ENCODE assay signal across 1 cellular context in the genomic region with DNA sequence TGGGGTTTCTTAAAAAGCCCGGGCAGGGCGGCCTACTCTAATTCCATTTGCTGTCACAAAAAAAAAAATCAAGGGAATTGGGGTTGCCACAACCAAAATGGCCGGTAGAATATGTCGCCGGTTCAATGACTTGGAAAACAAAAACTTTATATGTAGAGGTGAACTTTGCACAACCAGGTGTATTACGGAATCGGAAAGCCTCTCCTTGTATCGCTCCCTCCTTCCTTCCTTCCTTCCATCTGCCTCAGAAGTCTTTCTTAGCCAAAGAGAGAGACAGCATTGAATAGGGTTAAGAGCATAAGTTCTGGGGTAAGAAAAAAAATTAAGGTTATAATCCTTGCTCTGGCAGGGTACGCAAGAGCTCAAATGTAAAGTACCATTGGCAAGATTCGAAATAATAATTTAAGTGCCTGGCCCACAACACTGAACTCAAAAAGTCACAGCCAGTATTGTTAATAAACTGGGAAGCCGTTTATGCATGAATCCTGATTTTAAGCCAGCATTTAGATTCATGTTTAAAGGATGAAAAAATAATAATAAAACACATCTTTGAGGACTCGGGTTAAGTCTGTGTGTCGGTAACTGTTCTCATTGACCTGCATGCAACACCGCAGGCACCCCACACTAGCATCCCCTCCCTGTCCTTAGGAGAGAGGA.
TF ChIP-seq lines count a peak whose summit lies in the region.

No MANE protein-coding gene starts in this region.

TF ChIP-seq in GM12878, 131 proteins besides CTCF, POLR2A, EP300 and RAD21 (continued from another document and continues in another):
- TF ChIP-seq, protein P1, sequence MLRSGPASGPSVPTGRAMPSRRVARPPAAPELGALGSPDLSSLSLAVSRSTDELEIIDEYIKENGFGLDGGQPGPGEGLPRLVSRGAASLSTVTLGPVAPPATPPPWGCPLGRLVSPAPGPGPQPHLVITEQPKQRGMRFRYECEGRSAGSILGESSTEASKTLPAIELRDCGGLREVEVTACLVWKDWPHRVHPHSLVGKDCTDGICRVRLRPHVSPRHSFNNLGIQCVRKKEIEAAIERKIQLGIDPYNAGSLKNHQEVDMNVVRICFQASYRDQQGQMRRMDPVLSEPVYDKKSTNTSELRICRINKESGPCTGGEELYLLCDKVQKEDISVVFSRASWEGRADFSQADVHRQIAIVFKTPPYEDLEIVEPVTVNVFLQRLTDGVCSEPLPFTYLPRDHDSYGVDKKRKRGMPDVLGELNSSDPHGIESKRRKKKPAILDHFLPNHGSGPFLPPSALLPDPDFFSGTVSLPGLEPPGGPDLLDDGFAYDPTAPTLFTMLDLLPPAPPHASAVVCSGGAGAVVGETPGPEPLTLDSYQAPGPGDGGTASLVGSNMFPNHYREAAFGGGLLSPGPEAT (IDR thresholded peaks at IDR 0.05; ENCODE audit: low read depth): 0 out of 2 replicates have a peak, but pooled peaks have one; percentile 5
- TF ChIP-seq, protein P2, sequence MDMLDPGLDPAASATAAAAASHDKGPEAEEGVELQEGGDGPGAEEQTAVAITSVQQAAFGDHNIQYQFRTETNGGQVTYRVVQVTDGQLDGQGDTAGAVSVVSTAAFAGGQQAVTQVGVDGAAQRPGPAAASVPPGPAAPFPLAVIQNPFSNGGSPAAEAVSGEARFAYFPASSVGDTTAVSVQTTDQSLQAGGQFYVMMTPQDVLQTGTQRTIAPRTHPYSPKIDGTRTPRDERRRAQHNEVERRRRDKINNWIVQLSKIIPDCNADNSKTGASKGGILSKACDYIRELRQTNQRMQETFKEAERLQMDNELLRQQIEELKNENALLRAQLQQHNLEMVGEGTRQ (IDR thresholded peaks at IDR 0.05; ENCODE audit: borderline replicate concordance, low read depth, low read length): no peak
- TF ChIP-seq SPI1 (IDR thresholded peaks at IDR 0.05; ENCODE audit: borderline replicate concordance, insufficient read depth, low read depth, low read length): no peak
- TF ChIP-seq FOS (IDR thresholded peaks at IDR 0.05; ENCODE audit: borderline replicate concordance, extremely low read depth, insufficient read length): no peak
- no peak for TF ChIP-seq SRF (IDR thresholded peaks at IDR 0.05; ENCODE audit: low read depth in 2 of 2, low read length in 2 of 2)
- TF ChIP-seq MTA3 (IDR thresholded peaks at IDR 0.05; ENCODE audit: borderline replicate concordance, low read length): no peak
- TF ChIP-seq, protein P3, sequence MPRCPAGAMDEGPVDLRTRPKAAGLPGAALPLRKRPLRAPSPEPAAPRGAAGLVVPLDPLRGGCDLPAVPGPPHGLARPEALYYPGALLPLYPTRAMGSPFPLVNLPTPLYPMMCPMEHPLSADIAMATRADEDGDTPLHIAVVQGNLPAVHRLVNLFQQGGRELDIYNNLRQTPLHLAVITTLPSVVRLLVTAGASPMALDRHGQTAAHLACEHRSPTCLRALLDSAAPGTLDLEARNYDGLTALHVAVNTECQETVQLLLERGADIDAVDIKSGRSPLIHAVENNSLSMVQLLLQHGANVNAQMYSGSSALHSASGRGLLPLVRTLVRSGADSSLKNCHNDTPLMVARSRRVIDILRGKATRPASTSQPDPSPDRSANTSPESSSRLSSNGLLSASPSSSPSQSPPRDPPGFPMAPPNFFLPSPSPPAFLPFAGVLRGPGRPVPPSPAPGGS (IDR thresholded peaks at IDR 0.05; ENCODE audit: borderline replicate concordance, insufficient read depth, low read depth, low read length, poor library complexity, severe bottlenecking): no peak
- TF ChIP-seq, protein P4, sequence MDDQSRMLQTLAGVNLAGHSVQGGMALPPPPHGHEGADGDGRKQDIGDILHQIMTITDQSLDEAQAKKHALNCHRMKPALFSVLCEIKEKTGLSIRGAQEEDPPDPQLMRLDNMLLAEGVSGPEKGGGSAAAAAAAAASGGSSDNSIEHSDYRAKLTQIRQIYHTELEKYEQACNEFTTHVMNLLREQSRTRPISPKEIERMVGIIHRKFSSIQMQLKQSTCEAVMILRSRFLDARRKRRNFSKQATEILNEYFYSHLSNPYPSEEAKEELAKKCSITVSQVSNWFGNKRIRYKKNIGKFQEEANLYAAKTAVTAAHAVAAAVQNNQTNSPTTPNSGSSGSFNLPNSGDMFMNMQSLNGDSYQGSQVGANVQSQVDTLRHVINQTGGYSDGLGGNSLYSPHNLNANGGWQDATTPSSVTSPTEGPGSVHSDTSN (IDR thresholded peaks at IDR 0.05; ENCODE audit: insufficient replicate concordance, low read depth, low read length): no peak
- TF ChIP-seq FOXK2 (IDR thresholded peaks at IDR 0.05): no peak
- no peak for TF ChIP-seq SIN3A (IDR thresholded peaks at IDR 0.05; ENCODE audit: low read depth, low read length)
- no peak for TF ChIP-seq FOXM1 (IDR thresholded peaks at IDR 0.05; ENCODE audit: low read depth, low read length)
- TF ChIP-seq, protein P5, sequence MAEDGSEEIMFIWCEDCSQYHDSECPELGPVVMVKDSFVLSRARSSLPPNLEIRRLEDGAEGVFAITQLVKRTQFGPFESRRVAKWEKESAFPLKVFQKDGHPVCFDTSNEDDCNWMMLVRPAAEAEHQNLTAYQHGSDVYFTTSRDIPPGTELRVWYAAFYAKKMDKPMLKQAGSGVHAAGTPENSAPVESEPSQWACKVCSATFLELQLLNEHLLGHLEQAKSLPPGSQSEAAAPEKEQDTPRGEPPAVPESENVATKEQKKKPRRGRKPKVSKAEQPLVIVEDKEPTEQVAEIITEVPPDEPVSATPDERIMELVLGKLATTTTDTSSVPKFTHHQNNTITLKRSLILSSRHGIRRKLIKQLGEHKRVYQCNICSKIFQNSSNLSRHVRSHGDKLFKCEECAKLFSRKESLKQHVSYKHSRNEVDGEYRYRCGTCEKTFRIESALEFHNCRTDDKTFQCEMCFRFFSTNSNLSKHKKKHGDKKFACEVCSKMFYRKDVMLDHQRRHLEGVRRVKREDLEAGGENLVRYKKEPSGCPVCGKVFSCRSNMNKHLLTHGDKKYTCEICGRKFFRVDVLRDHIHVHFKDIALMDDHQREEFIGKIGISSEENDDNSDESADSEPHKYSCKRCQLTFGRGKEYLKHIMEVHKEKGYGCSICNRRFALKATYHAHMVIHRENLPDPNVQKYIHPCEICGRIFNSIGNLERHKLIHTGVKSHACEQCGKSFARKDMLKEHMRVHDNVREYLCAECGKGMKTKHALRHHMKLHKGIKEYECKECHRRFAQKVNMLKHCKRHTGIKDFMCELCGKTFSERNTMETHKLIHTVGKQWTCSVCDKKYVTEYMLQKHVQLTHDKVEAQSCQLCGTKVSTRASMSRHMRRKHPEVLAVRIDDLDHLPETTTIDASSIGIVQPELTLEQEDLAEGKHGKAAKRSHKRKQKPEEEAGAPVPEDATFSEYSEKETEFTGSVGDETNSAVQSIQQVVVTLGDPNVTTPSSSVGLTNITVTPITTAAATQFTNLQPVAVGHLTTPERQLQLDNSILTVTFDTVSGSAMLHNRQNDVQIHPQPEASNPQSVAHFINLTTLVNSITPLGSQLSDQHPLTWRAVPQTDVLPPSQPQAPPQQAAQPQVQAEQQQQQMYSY (CRISPR knock-in tag; IDR thresholded peaks at IDR 0.05): no peak
- TF ChIP-seq RCOR1 (conservative IDR thresholded peaks at IDR 0.05; ENCODE audit: low read depth, low read length): no peak
- TF ChIP-seq, protein P6, sequence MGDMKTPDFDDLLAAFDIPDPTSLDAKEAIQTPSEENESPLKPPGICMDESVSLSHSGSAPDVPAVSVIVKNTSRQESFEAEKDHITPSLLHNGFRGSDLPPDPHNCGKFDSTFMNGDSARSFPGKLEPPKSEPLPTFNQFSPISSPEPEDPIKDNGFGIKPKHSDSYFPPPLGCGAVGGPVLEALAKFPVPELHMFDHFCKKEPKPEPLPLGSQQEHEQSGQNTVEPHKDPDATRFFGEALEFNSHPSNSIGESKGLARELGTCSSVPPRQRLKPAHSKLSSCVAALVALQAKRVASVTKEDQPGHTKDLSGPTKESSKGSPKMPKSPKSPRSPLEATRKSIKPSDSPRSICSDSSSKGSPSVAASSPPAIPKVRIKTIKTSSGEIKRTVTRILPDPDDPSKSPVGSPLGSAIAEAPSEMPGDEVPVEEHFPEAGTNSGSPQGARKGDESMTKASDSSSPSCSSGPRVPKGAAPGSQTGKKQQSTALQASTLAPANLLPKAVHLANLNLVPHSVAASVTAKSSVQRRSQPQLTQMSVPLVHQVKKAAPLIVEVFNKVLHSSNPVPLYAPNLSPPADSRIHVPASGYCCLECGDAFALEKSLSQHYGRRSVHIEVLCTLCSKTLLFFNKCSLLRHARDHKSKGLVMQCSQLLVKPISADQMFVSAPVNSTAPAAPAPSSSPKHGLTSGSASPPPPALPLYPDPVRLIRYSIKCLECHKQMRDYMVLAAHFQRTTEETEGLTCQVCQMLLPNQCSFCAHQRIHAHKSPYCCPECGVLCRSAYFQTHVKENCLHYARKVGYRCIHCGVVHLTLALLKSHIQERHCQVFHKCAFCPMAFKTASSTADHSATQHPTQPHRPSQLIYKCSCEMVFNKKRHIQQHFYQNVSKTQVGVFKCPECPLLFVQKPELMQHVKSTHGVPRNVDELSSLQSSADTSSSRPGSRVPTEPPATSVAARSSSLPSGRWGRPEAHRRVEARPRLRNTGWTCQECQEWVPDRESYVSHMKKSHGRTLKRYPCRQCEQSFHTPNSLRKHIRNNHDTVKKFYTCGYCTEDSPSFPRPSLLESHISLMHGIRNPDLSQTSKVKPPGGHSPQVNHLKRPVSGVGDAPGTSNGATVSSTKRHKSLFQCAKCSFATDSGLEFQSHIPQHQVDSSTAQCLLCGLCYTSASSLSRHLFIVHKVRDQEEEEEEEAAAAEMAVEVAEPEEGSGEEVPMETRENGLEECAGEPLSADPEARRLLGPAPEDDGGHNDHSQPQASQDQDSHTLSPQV (IDR thresholded peaks at IDR 0.05): peak; percentile 99
- no peak for TF ChIP-seq MTA2 (IDR thresholded peaks at IDR 0.05; ENCODE audit: low read depth)
- TF ChIP-seq NR2C1 (IDR thresholded peaks at IDR 0.05): peak; percentile 91
- TF ChIP-seq NFXL1 (IDR thresholded peaks at IDR 0.05; ENCODE audit: borderline replicate concordance): no peak
- no peak for TF ChIP-seq SREBF2 (IDR thresholded peaks at IDR 0.05; ENCODE audit: low read length)
- TF ChIP-seq, protein P7, sequence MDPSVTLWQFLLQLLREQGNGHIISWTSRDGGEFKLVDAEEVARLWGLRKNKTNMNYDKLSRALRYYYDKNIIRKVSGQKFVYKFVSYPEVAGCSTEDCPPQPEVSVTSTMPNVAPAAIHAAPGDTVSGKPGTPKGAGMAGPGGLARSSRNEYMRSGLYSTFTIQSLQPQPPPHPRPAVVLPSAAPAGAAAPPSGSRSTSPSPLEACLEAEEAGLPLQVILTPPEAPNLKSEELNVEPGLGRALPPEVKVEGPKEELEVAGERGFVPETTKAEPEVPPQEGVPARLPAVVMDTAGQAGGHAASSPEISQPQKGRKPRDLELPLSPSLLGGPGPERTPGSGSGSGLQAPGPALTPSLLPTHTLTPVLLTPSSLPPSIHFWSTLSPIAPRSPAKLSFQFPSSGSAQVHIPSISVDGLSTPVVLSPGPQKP (IDR thresholded peaks at IDR 0.05; ENCODE audit: low read depth, low read length): no peak
- no peak for TF ChIP-seq NFYA (IDR thresholded peaks at IDR 0.05; ENCODE audit: borderline replicate concordance, low read depth, low read length)
- TF ChIP-seq TARDBP (IDR thresholded peaks at IDR 0.05; ENCODE audit: borderline replicate concordance): peak; percentile 93; the same call in 1 of the 2 replicates
- no peak for TF ChIP-seq EED (IDR thresholded peaks at IDR 0.05; ENCODE audit: low read depth)
- TF ChIP-seq NR2C2 (IDR thresholded peaks at IDR 0.05; ENCODE audit: borderline replicate concordance, control insufficient read depth, insufficient read length, low read depth): no peak
- TF ChIP-seq NBN (IDR thresholded peaks at IDR 0.05): no peak
- no peak for TF ChIP-seq ZSCAN29 (IDR thresholded peaks at IDR 0.05)
- no peak for TF ChIP-seq EGR1 (IDR thresholded peaks at IDR 0.05; ENCODE audit: borderline replicate concordance in 1 of 2, low read depth in 2 of 2, low read length in 2 of 2)
- TF ChIP-seq SMARCA5 (IDR thresholded peaks at IDR 0.05): no peak
- TF ChIP-seq WRNIP1 (IDR thresholded peaks at IDR 0.05; ENCODE audit: borderline replicate concordance, low read depth, low read length): no peak
- no peak for TF ChIP-seq SMC3 (IDR thresholded peaks at IDR 0.05; ENCODE audit: borderline replicate concordance, low read length)
- TF ChIP-seq, protein P8, sequence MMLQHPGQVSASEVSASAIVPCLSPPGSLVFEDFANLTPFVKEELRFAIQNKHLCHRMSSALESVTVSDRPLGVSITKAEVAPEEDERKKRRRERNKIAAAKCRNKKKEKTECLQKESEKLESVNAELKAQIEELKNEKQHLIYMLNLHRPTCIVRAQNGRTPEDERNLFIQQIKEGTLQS (IDR thresholded peaks at IDR 0.05; ENCODE audit: borderline replicate concordance, extremely low read depth, low read depth, low read length): 0 out of 2 replicates have a peak, but pooled peaks have one; percentile 17
- TF ChIP-seq, protein P9, sequence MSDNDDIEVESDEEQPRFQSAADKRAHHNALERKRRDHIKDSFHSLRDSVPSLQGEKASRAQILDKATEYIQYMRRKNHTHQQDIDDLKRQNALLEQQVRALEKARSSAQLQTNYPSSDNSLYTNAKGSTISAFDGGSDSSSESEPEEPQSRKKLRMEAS (IDR thresholded peaks at IDR 0.05; ENCODE audit: low read depth, low read length): no peak
- no peak for TF ChIP-seq MEF2B (IDR thresholded peaks at IDR 0.05; ENCODE audit: partially characterized antibody, poor library complexity, severe bottlenecking)
- TF ChIP-seq PML (IDR thresholded peaks at IDR 0.05; ENCODE audit: low read length): no peak
- no peak for TF ChIP-seq SUPT20H (IDR thresholded peaks at IDR 0.05; ENCODE audit: borderline replicate concordance, control insufficient read depth, low read depth, low read length)
- no peak for TF ChIP-seq EZH2 (IDR thresholded peaks at IDR 0.05; ENCODE audit: borderline replicate concordance, control insufficient read depth, low read depth, low read length)
- TF ChIP-seq, protein P10, sequence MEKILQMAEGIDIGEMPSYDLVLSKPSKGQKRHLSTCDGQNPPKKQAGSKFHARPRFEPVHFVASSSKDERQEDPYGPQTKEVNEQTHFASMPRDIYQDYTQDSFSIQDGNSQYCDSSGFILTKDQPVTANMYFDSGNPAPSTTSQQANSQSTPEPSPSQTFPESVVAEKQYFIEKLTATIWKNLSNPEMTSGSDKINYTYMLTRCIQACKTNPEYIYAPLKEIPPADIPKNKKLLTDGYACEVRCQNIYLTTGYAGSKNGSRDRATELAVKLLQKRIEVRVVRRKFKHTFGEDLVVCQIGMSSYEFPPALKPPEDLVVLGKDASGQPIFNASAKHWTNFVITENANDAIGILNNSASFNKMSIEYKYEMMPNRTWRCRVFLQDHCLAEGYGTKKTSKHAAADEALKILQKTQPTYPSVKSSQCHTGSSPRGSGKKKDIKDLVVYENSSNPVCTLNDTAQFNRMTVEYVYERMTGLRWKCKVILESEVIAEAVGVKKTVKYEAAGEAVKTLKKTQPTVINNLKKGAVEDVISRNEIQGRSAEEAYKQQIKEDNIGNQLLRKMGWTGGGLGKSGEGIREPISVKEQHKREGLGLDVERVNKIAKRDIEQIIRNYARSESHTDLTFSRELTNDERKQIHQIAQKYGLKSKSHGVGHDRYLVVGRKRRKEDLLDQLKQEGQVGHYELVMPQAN (conservative IDR thresholded peaks at IDR 0.05): no peak
